13 cellular contexts compared by ENCODE assay signal in the genomic region with DNA sequence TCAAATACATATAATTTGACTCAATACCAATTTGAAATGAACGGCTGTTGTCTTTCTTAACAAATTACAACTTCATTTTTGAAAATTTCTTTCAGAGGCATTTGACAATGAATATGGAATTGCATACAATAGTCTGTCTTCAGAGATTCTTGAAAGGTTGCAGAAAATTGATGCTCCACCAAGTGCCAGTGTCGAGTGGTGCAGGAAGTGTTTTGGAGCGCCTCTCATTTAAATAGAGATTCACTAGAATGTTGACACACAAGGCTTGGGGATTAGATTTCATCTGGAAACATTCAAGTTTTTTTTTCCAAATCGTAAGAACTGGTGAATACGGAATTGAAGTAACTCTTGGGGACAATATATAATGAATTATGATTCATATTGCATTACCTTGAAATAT. TPM values are rescaled to one million over a fixed set of nuclear protein-coding genes. Genes with fewer than 3 reads are reported as not detected.
DNase-seq lines count a peak whose midpoint lies in the region; TF ChIP-seq lines count a peak whose summit lies in the region.
"Had no signal": no experiment of that assay in that cellular context is flagged by ENCODE, and none has a peak within 500 bp of the region (broad histone marks: within the 10 kb centered on the region; RNA-seq: fewer than 3 reads in every experiment).

No MANE protein-coding gene starts in this region.

- peaks cover 10% of the 10 kb centered on the region; the same call in 1 of the 2 replicates for H3K79me2 ChIP-seq in OCI-LY7 (ENCODE audit: insufficient read depth, low read depth, low read length)

- no peak overlapping the region for H3K4ac ChIP-seq in neuronal stem cell (ENCODE audit: low read length)

- intact Hi-C loops in OCI-LY7 (cut with micrococcal nuclease; ENCODE audit: unreplicated experiment): loop anchor here (2.0 kb wide), 1 partner anchor 141 kb away; a partner anchor contains a TSS
- intact Hi-C loops in CD4-positive, alpha-beta memory T cell (cut with micrococcal nuclease): no loop called here

- H3K9ac ChIP-seq in neuronal stem cell (ENCODE audit: low read depth, low read length, poor library complexity): no peak overlapping the region

- H2BK120ac ChIP-seq in neuronal stem cell (ENCODE audit: low read depth, low read length): no peak overlapping the region

- no peaks in the 10 kb centered on the region for H3K27me3 Mint-ChIP-seq in CD4-positive, alpha-beta memory T cell

- H3K27ac ChIP-seq in cardiac muscle cell: peak overlapping the region; percentile 14
- H3K27ac ChIP-seq in right atrium auricular region: no peak overlapping the region
- H3K27ac ChIP-seq in OCI-LY7 (ENCODE audit: low read depth, low read length, poor library complexity, severe bottlenecking): peak overlapping the region; percentile 5
- no peak overlapping the region for H3K27ac ChIP-seq in neuronal stem cell (replicated peaks; ENCODE audit: low read length)
- no peak overlapping the region for H3K27ac ChIP-seq in CD4-positive, alpha-beta memory T cell (ENCODE audit: low read depth, low read length)
- H3K27ac ChIP-seq: upper lobe of left lung had no signal

- H3K27ac Mint-ChIP-seq in CD4-positive, alpha-beta memory T cell: peak overlapping the region in 1 of 7 donors; percentile 4

- H3K14ac ChIP-seq in neuronal stem cell (ENCODE audit: low read length): no peak overlapping the region

- H3K9me2 ChIP-seq in OCI-LY7 (ENCODE audit: insufficient read depth, low read length): no peaks in the 10 kb centered on the region

- peaks cover 2% of the 10 kb centered on the region in 4 donors for H3K4me1 Mint-ChIP-seq in CD4-positive, alpha-beta memory T cell

- DNase-seq in cardiac muscle cell (ENCODE audit: low read depth in 1 of 2, low spot score in 1 of 2): no peak
- no peak for DNase-seq in right atrium auricular region (ENCODE audit: low spot score)
- DNase-seq in OCI-LY7 (ENCODE audit: low spot score): peak; percentile 39
- peak; percentile 21 for DNase-seq in epithelial cell of esophagus (ENCODE audit: low read depth)
- no peak for DNase-seq in neuronal stem cell (ENCODE audit: low spot score)
- DNase-seq in GM13976 (ENCODE audit: low spot score): no peak
- no peak for DNase-seq in COR-L47 (lab: John Stamatoyannopoulos, UW)
- DNase-seq in CD4-positive, alpha-beta memory T cell: no peak
- DNase-seq: amniotic stem cell, C1 segment of cervical spinal cord, NCI-H748 treated with DMSO at 0.1 percent for 48 hours, upper lobe of left lung had no signal

- peaks cover 0 to 2% (median 0%) of the 10 kb centered on the region in 8 donors for H3K9me3 Mint-ChIP-seq in CD4-positive, alpha-beta memory T cell

- H3K4me2 ChIP-seq in OCI-LY7 (ENCODE audit: low read length) (no peak overlapping the region), neuronal stem cell (ENCODE audit: insufficient read depth, low read length, poor library complexity, severe bottlenecking) (no peak overlapping the region)

- no peak overlapping the region for H3K4me3 Mint-ChIP-seq in CD4-positive, alpha-beta memory T cell

- in situ Hi-C loops in GM13976 (cut with MboI; ENCODE audit: low sequenced_read_pairs, unreplicated experiment): no loop called here

- H4K91ac ChIP-seq in neuronal stem cell (ENCODE audit: low read depth, low read length, poor library complexity): no peak overlapping the region

- no peaks in the 10 kb centered on the region for H3K79me1 ChIP-seq in neuronal stem cell (ENCODE audit: low read depth, low read length)

- H4K8ac ChIP-seq in neuronal stem cell (ENCODE audit: low read depth, low read length): no peak overlapping the region

- H4K20me1 ChIP-seq in OCI-LY7 (ENCODE audit: insufficient read depth, low read length): peaks cover 25% of the 10 kb centered on the region

- peaks cover 72% of the 10 kb centered on the region for H3K36me3 ChIP-seq in cardiac muscle cell
- H3K36me3 ChIP-seq in right atrium auricular region: peaks cover 76% of the 10 kb centered on the region
- peaks cover 51% of the 10 kb centered on the region for H3K36me3 ChIP-seq in OCI-LY7 (ENCODE audit: insufficient read depth, low read length)
- H3K36me3 ChIP-seq in neuronal stem cell (replicated peaks in 1 of 2; ENCODE audit: control insufficient read depth in 2 of 2, insufficient read depth in 2 of 2, low read length in 2 of 2): peaks cover 14 to 90% of the 10 kb centered on the region in 2 donors
- peaks cover 44% of the 10 kb centered on the region for H3K36me3 ChIP-seq in CD4-positive, alpha-beta memory T cell (ENCODE audit: insufficient read depth, low read length)

- no peak for TF ChIP-seq CTCF in cardiac muscle cell (IDR thresholded peaks at IDR 0.05; ENCODE audit: low read depth, low read length)
- TF ChIP-seq CTCF in right atrium auricular region (IDR thresholded peaks at IDR 0.05): no peak
- TF ChIP-seq CTCF in OCI-LY7 (conservative IDR thresholded peaks at IDR 0.05; ENCODE audit: low read length): peak; percentile 59
- TF ChIP-seq CTCF in epithelial cell of esophagus (IDR thresholded peaks at IDR 0.05; ENCODE audit: insufficient read depth, low read depth, low read length, missing control alignments): no peak
- TF ChIP-seq CTCF in GM13976 (IDR thresholded peaks at IDR 0.05; ENCODE audit: borderline replicate concordance, control extremely low read depth, extremely low read depth, insufficient read depth, missing control alignments): no peak

- no peak overlapping the region for H2BK5ac ChIP-seq in neuronal stem cell (ENCODE audit: low read length)

- no peak overlapping the region for H2AK5ac ChIP-seq in neuronal stem cell (ENCODE audit: low read depth, low read length)

- H3K27me3 ChIP-seq in cardiac muscle cell: no peaks in the 10 kb centered on the region
- no peaks in the 10 kb centered on the region for H3K27me3 ChIP-seq in right atrium auricular region
- H3K27me3 ChIP-seq in neuronal stem cell (ENCODE audit: control insufficient read depth in 3 of 3, insufficient read depth in 3 of 3, low read depth in 1 of 3, low read length in 3 of 3): no peaks in the 10 kb centered on the region
- no peaks in the 10 kb centered on the region for H3K27me3 ChIP-seq in CD4-positive, alpha-beta memory T cell (ENCODE audit: insufficient read depth, low read length)
- H3K27me3 ChIP-seq: upper lobe of left lung had no signal

- peaks cover 21 to 71% of the 10 kb centered on the region in 2 donors for H3K36me3 Mint-ChIP-seq in CD4-positive, alpha-beta memory T cell

- no peak overlapping the region for H3K18ac ChIP-seq in neuronal stem cell (ENCODE audit: low read length)

- no peak overlapping the region for H2BK15ac ChIP-seq in neuronal stem cell (ENCODE audit: low read length)

- H3K9me3 ChIP-seq in cardiac muscle cell (ENCODE audit: low read depth) (no peaks in the 10 kb centered on the region), right atrium auricular region (no peaks in the 10 kb centered on the region), OCI-LY7 (ENCODE audit: low read length) (no peaks in the 10 kb centered on the region), neuronal stem cell (replicated peaks in 1 of 2; ENCODE audit: control insufficient read depth in 2 of 2, insufficient read depth in 1 of 2, low read depth in 1 of 2, low read length in 2 of 2) (no peaks in the 10 kb centered on the region)
- H3K9me3 ChIP-seq in CD4-positive, alpha-beta memory T cell (ENCODE audit: control insufficient read depth in 1 of 2, low read length in 2 of 2): no peaks in the 10 kb centered on the region
- H3K9me3 ChIP-seq: HAP-1, upper lobe of left lung had no signal

- H3K4me1 ChIP-seq in cardiac muscle cell (ENCODE audit: low read depth) (no peaks in the 10 kb centered on the region), right atrium auricular region (no peaks in the 10 kb centered on the region), OCI-LY7 (ENCODE audit: insufficient read depth, low read length, poor library complexity, severe bottlenecking) (peaks cover 15% of the 10 kb centered on the region), neuronal stem cell (ENCODE audit: control insufficient read depth in 2 of 2, insufficient read depth in 1 of 2, low read depth in 1 of 2, low read length in 2 of 2) (no peaks in the 10 kb centered on the region)
- H3K4me1 ChIP-seq in CD4-positive, alpha-beta memory T cell (ENCODE audit: insufficient read depth, low read length): peaks cover 2% of the 10 kb centered on the region

- no peak overlapping the region for H3K23ac ChIP-seq in neuronal stem cell (ENCODE audit: low read depth, low read length, poor library complexity)

- BruUV-seq in OCI-LY7 (replicated peaks; lab: Mats Ljungman, UMichigan): no TSS peak

- POLR2A ChIA-PET in OCI-LY7 (lab: Charles Lee): interaction anchor here (0.9 to 1.4 kb wide), 2 partner anchors 9 to 24 kb away, joined by 4 read pairs; no protein-coding TSS in a partner anchor
- POLR2A ChIA-PET in CD4-positive, alpha-beta memory T cell (lab: Charles Lee; ENCODE audit: partially characterized antibody): interaction anchor here (1.8 kb wide), 1 partner anchor 8 kb away, joined by 14 read pairs; a partner anchor contains a TSS

- H3K4me3 ChIP-seq in cardiac muscle cell (no peak overlapping the region), right atrium auricular region (no peak overlapping the region), OCI-LY7 (ENCODE audit: low read depth, low read length, poor library complexity, severe bottlenecking) (no peak overlapping the region), epithelial cell of esophagus (ENCODE audit: low read length) (no peak overlapping the region), neuronal stem cell (ENCODE audit: low read length in 2 of 2) (no peak overlapping the region)
- no peak overlapping the region for H3K4me3 ChIP-seq in CD4-positive, alpha-beta memory T cell (ENCODE audit: low read length in 2 of 2)
- H3K4me3 ChIP-seq: HAP-1, upper lobe of left lung had no signal

- no CpG with 5 or more reads among the region's 5 CpGs for WGBS in neuronal stem cell (ENCODE audit: extremely low coverage in 2 of 2, insufficient read length in 2 of 2, insufficient replicate concordance in 1 of 2), 2 donors

- no peak overlapping the region for H2AFZ ChIP-seq in OCI-LY7 (ENCODE audit: low read length)
- H2AFZ ChIP-seq in neuronal stem cell (ENCODE audit: low read length): no peak overlapping the region

- CTCF ChIA-PET in OCI-LY7 (lab: Charles Lee; ENCODE audit: unreplicated experiment): no interaction called here
- CTCF ChIA-PET in CD4-positive, alpha-beta memory T cell (lab: Charles Lee; ENCODE audit: partially characterized antibody): no interaction called here

- H2BK12ac ChIP-seq in neuronal stem cell (ENCODE audit: low read length): no peak overlapping the region

RNA-seq across cellular contexts. Expression of a gene that starts 8.1 kb away (rescaled TPM):
- 752 and 960 TPM in 2 replicates for total RNA-seq in cardiac muscle cell
- 637 and 654 TPM in 2 replicates for polyA plus RNA-seq in cardiac muscle cell
- 100 to 1,000 TPM; 526 to 885 TPM for total RNA-seq in right atrium auricular region
- total RNA-seq in OCI-LY7 (2014; rRNA removed; shearing (Covaris generic)): 3,539 and 4,609 TPM in 2 replicates
- total RNA-seq in OCI-LY7 (2022): 3,837 and 3,887 TPM in 2 replicates
- 2,885 TPM for polyA plus RNA-seq in neuronal stem cell (2013, experiment 1 of 2)
- polyA plus RNA-seq in neuronal stem cell (2013, experiment 2 of 2): 2,747 TPM
- total RNA-seq in CD4-positive, alpha-beta memory T cell: 1,000 to 10,000 TPM; 3,774 to 4,063 TPM
- 1,000 to 10,000 TPM; 2,768 to 3,604 TPM for polyA plus RNA-seq in CD4-positive, alpha-beta memory T cell

RNA-seq across cellular contexts. Expression of a gene that starts 36.9 kb away (rescaled TPM):
- total RNA-seq in cardiac muscle cell (1.7 and 1.9 TPM in 2 replicates), right atrium auricular region (1 to 10 TPM; 3.5 to 5.5 TPM), OCI-LY7 (2022) (1.8 and 2.7 TPM in 2 replicates)
- polyA plus RNA-seq in cardiac muscle cell: 0.24 and 1.1 TPM in 2 replicates
- total RNA-seq in OCI-LY7 (2014; rRNA removed; shearing (Covaris generic)): 1.4 and 1.6 TPM in 2 replicates
- 4.5 TPM for polyA plus RNA-seq in neuronal stem cell (2013, experiment 1 of 2)
- polyA plus RNA-seq in neuronal stem cell (2013, experiment 2 of 2): 4.6 TPM
- 1 to 10 TPM; 5.9 to 6.0 TPM for total RNA-seq in CD4-positive, alpha-beta memory T cell
- polyA plus RNA-seq in CD4-positive, alpha-beta memory T cell: under 1 TPM; 0.54 to 0.98 TPM

Comparison
In these comparisons a context has a peak if more than half of its experiments do, and no peak if none do; other contexts are left out.
1. H3K27ac ChIP-seq: peak in cardiac muscle cell (single experiment) and OCI-LY7 (single experiment); none in right atrium auricular region (0 of 2), neuronal stem cell (single experiment) and CD4-positive, alpha-beta memory T cell (single experiment).
2. DNase-seq: peak in OCI-LY7 (single experiment) and epithelial cell of esophagus (single experiment); none in cardiac muscle cell (0 of 2), right atrium auricular region (single experiment), neuronal stem cell (single experiment), GM13976 (single experiment), COR-L47 (single experiment) and CD4-positive, alpha-beta memory T cell (0 of 5).